ENCODE assay signal across 27 cellular contexts in the genomic region with DNA sequence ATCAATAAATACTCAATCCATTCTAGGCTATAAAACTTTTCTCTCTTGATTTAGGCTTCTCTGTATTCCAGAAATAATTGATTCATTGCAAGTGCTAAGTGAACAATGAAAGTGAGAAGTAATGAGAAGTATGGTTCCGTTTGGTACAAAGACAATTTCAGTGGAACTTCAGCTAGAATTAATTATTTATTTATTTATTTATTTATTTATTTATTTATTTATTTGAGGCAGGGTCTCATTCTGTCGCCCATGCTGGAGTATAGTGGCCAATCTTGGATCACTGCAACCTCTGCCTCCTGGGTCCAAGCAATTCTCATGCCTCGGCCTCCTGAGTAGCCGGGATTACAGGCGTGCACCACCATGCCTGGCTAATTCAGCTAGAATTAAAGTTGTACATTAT.
"Had no signal": no experiment of that assay in that cellular context is flagged by ENCODE, and none has a peak within 500 bp of the region (broad histone marks: within the 10 kb centered on the region; RNA-seq: fewer than 3 reads in every experiment).

No MANE protein-coding gene starts in this region.

- H3K4me1 ChIP-seq: colonic mucosa, esophagus muscularis mucosa, esophagus squamous epithelium, foreskin keratinocyte, gastrocnemius medialis, gastroesophageal sphincter, heart left ventricle, heart right ventricle had no signal

- H3K27ac ChIP-seq: colonic mucosa, coronary artery, dorsolateral prefrontal cortex, epithelial cell of prostate, esophagus muscularis mucosa, esophagus squamous epithelium, foreskin keratinocyte, gastrocnemius medialis, gastroesophageal sphincter, heart left ventricle, heart right ventricle had no signal

- ATAC-seq: effector memory CD8-positive, alpha-beta T cell; esophagus mucosa; foreskin keratinocyte; gastrocnemius medialis; gastroesophageal sphincter; heart left ventricle; heart right ventricle had no signal

- DNase-seq: colonic mucosa; cortex of kidney; dermis blood vessel endothelial cell; dorsolateral prefrontal cortex; effector CD4-positive, alpha-beta T cell; effector CD8-positive, alpha-beta T cell; effector memory CD4-positive, alpha-beta T cell; effector memory CD8-positive, alpha-beta T cell; endodermal cell; erythroblast; esophagus squamous epithelium; foreskin fibroblast; foreskin keratinocyte; foreskin melanocyte; gastrocnemius medialis; glutamatergic neuron; head of caudate nucleus; heart left ventricle; heart right ventricle had no signal

- H3K4me3 ChIP-seq: colonic mucosa, coronary artery, dorsolateral prefrontal cortex, esophagus muscularis mucosa, esophagus squamous epithelium, gastrocnemius medialis, gastroesophageal sphincter, heart left ventricle, heart right ventricle had no signal

- H3K36me3 ChIP-seq: colonic mucosa, esophagus muscularis mucosa, esophagus squamous epithelium, gastrocnemius medialis, gastroesophageal sphincter, heart left ventricle, heart right ventricle had no signal

- H3K9me3 ChIP-seq: colonic mucosa, esophagus muscularis mucosa, esophagus squamous epithelium, gastrocnemius medialis, heart right ventricle had no signal

- FAIRE-seq: colon, endometrium, endothelial cell of umbilical vein had no signal
